ENCODE assay signal across 8 cellular contexts in the genomic region with DNA sequence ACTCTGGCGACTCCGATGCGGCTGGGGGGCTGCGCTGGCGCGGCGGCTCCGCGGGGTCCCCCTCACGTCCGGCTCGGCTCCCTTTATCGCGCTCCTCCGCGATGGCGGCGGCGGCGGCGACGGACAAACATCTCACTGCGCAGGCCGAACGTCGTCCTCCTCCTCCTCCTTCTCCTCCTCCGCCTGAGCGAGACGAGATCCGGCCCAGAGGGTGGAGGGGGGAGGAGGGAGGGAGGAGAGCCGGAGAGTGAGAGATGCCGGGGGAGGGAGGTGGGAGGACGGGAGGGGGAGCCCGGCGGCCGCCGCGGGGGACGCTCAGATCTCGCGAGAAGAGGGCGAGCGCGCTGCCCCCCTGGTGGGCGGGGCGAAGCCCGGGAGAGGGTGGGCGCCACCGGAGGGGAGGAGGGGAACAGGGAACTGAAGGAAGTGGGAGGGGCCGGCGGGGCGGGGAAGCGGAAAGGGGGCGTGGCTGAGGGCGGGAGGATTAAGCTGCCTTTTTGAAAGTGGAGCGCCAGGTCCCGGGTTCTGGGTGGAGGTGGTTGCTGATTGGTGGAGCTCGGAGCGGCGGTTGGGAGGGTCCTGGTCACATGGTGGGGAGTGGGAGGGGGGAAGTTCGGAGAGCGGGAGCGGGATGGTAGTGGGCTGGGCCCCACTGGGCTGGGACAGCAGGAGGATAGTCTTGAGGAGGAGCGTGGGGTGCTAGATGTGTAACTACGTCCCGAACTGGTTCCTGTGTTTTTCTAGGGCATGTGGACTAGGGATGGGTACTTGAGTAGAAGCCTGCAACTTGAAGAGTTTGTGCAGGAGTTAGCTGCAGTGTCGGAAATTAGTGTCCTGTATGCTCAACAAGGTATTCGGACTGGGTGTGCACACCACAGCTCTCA. TPM values are rescaled to one million over a fixed set of nuclear protein-coding genes. Genes with fewer than 3 reads are reported as not detected.
DNase-seq lines count a peak whose midpoint lies in the region; TF ChIP-seq lines count a peak whose summit lies in the region.

A gene (minus strand): TSS at position 159 of the 884 bp plus-strand sequence. CDS start 354 bp downstream, outside the sequence.

- no peaks in the 10 kb centered on the region for H3K27me3 ChIP-seq in suprapubic skin

- no peak for TF ChIP-seq CTCF in HFFc6 (IDR thresholded peaks at IDR 0.05)
- TF ChIP-seq CTCF in NB4 (IDR thresholded peaks at IDR 0.05; ENCODE audit: low read depth, low read length): no peak
- TF ChIP-seq CTCF in suprapubic skin (IDR thresholded peaks at IDR 0.05): no peak

- H3K4me3 ChIP-seq in NB4 (ENCODE audit: low read depth, low read length) (peak within 1 kb of the TSS; percentile 92), SK-N-MC (peak within 1 kb of the TSS; percentile 93), suprapubic skin (peak within 1 kb of the TSS; percentile 73)

- H3K9ac ChIP-seq in SK-N-MC (ENCODE audit: insufficient read length): peak within 1 kb of the TSS; percentile 91

- peaks cover 3% of the 10 kb centered on the region; the same call in 1 of the 2 replicates for H3K27me3 Mint-ChIP-seq in HFFc6 (ENCODE audit: insufficient read depth)
- H3K27me3 Mint-ChIP-seq in activated naive CD4-positive, alpha-beta T cell treated with anti-CD3 and anti-CD28 coated beads, Interleukin-2, amount 10 ng/mL, durations not matched to agents 7 days and 5 days: no peaks in the 10 kb centered on the region

- WGBS in suprapubic skin: 1% methylated on average over 43 of the region's 68 CpGs

- TF ChIP-seq EP300 in suprapubic skin (IDR thresholded peaks at IDR 0.05): no peak

- CTCF ChIA-PET in activated naive CD4-positive, alpha-beta T cell treated with anti-CD3 and anti-CD28 coated beads, Interleukin-2, amount 10 ng/mL, durations not matched to agents 7 days and 5 days (lab: Charles Lee): interaction anchor here (0.9 kb wide), 1 partner anchor 64 kb away, joined by 3 read pairs; no protein-coding TSS in a partner anchor

- H3K27ac Mint-ChIP-seq in HFFc6: peak within 1 kb of the TSS; percentile 97
- H3K27ac Mint-ChIP-seq in activated naive CD4-positive, alpha-beta T cell treated with anti-CD3 and anti-CD28 coated beads, Interleukin-2, amount 10 ng/mL, durations not matched to agents 7 days and 5 days: peak within 1 kb of the TSS; percentile 95

- peak within 1 kb of the TSS; percentile 99 for H3K4me3 Mint-ChIP-seq in HFFc6
- H3K4me3 Mint-ChIP-seq in activated naive CD4-positive, alpha-beta T cell treated with anti-CD3 and anti-CD28 coated beads, Interleukin-2, amount 10 ng/mL, durations not matched to agents 7 days and 5 days: peak within 1 kb of the TSS; percentile 96

- H3K36me3 Mint-ChIP-seq in HFFc6 (ENCODE audit: low read depth): peaks cover 27% of the 10 kb centered on the region
- H3K36me3 Mint-ChIP-seq in activated naive CD4-positive, alpha-beta T cell treated with anti-CD3 and anti-CD28 coated beads, Interleukin-2, amount 10 ng/mL, durations not matched to agents 7 days and 5 days: peaks cover 20% of the 10 kb centered on the region

- H3K27ac ChIP-seq in SK-N-MC (peak within 1 kb of the TSS; percentile 69; the same call in 1 of the 2 replicates), suprapubic skin (peak within 1 kb of the TSS; percentile 95)

- TF ChIP-seq POLR2A in NB4 (IDR thresholded peaks at IDR 0.05; ENCODE audit: extremely low read depth, insufficient read length): peak; percentile 95
- peak; percentile 80 to 87 for TF ChIP-seq POLR2A in suprapubic skin (IDR thresholded peaks at IDR 0.05)

- peaks cover 4% of the 10 kb centered on the region; the same call in 1 of the 2 replicates for H3K9me3 Mint-ChIP-seq in HFFc6
- no peaks in the 10 kb centered on the region for H3K9me3 Mint-ChIP-seq in activated naive CD4-positive, alpha-beta T cell treated with anti-CD3 and anti-CD28 coated beads, Interleukin-2, amount 10 ng/mL, durations not matched to agents 7 days and 5 days

- peaks cover 30% of the 10 kb centered on the region for H3K4me1 Mint-ChIP-seq in HFFc6 (ENCODE audit: low read depth)
- peaks cover 50% of the 10 kb centered on the region for H3K4me1 Mint-ChIP-seq in activated naive CD4-positive, alpha-beta T cell treated with anti-CD3 and anti-CD28 coated beads, Interleukin-2, amount 10 ng/mL, durations not matched to agents 7 days and 5 days

- DNase-seq in GM04503 (ENCODE audit: low read depth) (peak; percentile 77), HFFc6 (peak; percentile 93), NB4 (ENCODE audit: low read depth) (peak; percentile 99), SK-N-MC (ENCODE audit: low read depth, low spot score) (peak; percentile 95), germinal center (ENCODE audit: low spot score) (peak; percentile 97), nucleus accumbens (lab: John Stamatoyannopoulos, UW) (peak; percentile 85 to 100 (median 99)), suprapubic skin (ENCODE audit: low spot score in 2 of 2) (peak; percentile 100)
- peak; percentile 100 for DNase-seq in activated naive CD4-positive, alpha-beta T cell treated with anti-CD3 and anti-CD28 coated beads, Interleukin-2, amount 10 ng/mL, durations not matched to agents 7 days and 5 days

- peaks cover 36% of the 10 kb centered on the region for H3K4me1 ChIP-seq in suprapubic skin

- H3K9me3 ChIP-seq in SK-N-MC (ENCODE audit: low read depth, low read length) (no peaks in the 10 kb centered on the region), suprapubic skin (no peaks in the 10 kb centered on the region)

- peaks cover 18% of the 10 kb centered on the region for H3K36me3 ChIP-seq in SK-N-MC (ENCODE audit: insufficient read depth, low read length)
- no peaks in the 10 kb centered on the region for H3K36me3 ChIP-seq in suprapubic skin

RNA-seq across cellular contexts. Expression of the gene that starts here (rescaled TPM):
- total RNA-seq in HFFc6 (2021; fragmentation: NEBNext Ultra II Directional; extraction: Animal tissue kit (Norgen Biotek cat#: 25700)): 10 to 100 TPM; 76.9 to 88.4 (median 83.3) TPM
- total RNA-seq in suprapubic skin: 10 to 100 TPM; 68.9 to 88.4 (median 77.7) TPM

Comparison
In these comparisons a context has a peak if more than half of its experiments do, and no peak if none do; other contexts are left out.
1. Peak in every context shown above with its lines: DNase-seq, H3K4me3 ChIP-seq and H3K27ac ChIP-seq.